25 cellular contexts compared by ENCODE assay signal in the genomic region with DNA sequence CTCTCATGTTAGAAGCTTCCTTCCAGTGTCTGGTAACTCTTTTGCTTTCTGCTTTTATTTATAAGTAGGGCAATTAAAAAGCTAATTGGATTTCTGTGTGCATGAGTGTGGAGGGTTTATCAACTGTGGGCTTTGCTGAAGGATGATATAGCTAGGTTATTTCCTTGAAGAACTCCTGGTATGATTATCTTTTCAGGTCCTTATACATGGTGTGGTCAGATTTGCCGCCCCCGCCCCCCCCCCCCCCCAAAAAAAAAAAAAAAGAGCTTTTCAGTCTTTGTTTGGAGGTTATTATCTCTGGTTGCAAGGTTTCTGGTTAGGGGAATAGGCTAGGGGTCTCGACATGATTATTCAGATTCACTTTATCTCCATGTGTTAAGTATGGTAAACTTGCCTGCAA.
"Had no signal": no experiment of that assay in that cellular context is flagged by ENCODE, and none has a peak within 500 bp of the region (broad histone marks: within the 10 kb centered on the region; RNA-seq: fewer than 3 reads in every experiment).

No MANE protein-coding gene starts in this region.

- H3K9ac ChIP-seq: neural progenitor cell, parathyroid adenoma had no signal

- H3K4me3 ChIP-seq: coronary artery, dorsolateral prefrontal cortex, lung, mucosa of descending colon, neural progenitor cell, right lobe of liver, smooth muscle cell, stomach, thyroid gland had no signal

- H3K4me2 ChIP-seq: neural progenitor cell, smooth muscle cell had no signal

- H2AFZ ChIP-seq: neural progenitor cell, parathyroid adenoma had no signal

- H3K9me3 ChIP-seq: mucosa of descending colon, right lobe of liver, stomach, thyroid gland had no signal

- DNase-seq: dorsolateral prefrontal cortex; effector CD4-positive, alpha-beta T cell; hypothalamus; immature natural killer cell; islet precursor cell; kidney glomerular epithelial cell; left colon; mesenchymal stem cell; mucosa of descending colon; naive B cell; right lobe of liver; stimulated activated CD4-positive, alpha-beta T cell treated with anti-CD3 and anti-CD28 coated beads, Interleukin-12 subunit alpha, Interleukin-12 subunit beta, amount 100 ng/mL, for 4 hours; stimulated activated CD4-positive, alpha-beta T cell treated with anti-CD3 and anti-CD28 coated beads, Interleukin-1b, Interleukin-23, amount 100 ng/mL, for 48 hours; stimulated activated CD4-positive, alpha-beta T cell treated with anti-CD3 and anti-CD28 coated beads, Interleukin-4, amount 100 ng/mL, for 1 hour; stimulated activated CD8-positive, alpha-beta memory T cell treated with anti-CD3 and anti-CD28 coated beads, Interleukin-4, amount 100 ng/mL, for 48 hours; stimulated activated naive CD4-positive, alpha-beta T cell treated with Interleukin-2 at 50 U/mL for 16 hours; stomach; thyroid gland had no signal

- H3K4me1 ChIP-seq: neural progenitor cell, parathyroid adenoma, right lobe of liver, thyroid gland had no signal

- FAIRE-seq: frontal cortex had no signal

- H3K27me3 ChIP-seq: dorsolateral prefrontal cortex, neural progenitor cell, right lobe of liver, stomach, thyroid gland had no signal

- H3K27ac ChIP-seq: coronary artery, dorsolateral prefrontal cortex, neural progenitor cell, parathyroid adenoma, right lobe of liver, stomach, thyroid gland had no signal

- ATAC-seq: left colon; mucosa of descending colon; natural killer cell treated with Interleukin-12 subunit alpha and Interleukin-12 subunit beta and Interleukin-15 and Interleukin-18, amount 100 ng/mL, for 72 hours; right lobe of liver had no signal

- H3K36me3 ChIP-seq: neural progenitor cell, right lobe of liver, stomach, thyroid gland had no signal
